8 cellular contexts compared by ENCODE assay signal in the genomic region with DNA sequence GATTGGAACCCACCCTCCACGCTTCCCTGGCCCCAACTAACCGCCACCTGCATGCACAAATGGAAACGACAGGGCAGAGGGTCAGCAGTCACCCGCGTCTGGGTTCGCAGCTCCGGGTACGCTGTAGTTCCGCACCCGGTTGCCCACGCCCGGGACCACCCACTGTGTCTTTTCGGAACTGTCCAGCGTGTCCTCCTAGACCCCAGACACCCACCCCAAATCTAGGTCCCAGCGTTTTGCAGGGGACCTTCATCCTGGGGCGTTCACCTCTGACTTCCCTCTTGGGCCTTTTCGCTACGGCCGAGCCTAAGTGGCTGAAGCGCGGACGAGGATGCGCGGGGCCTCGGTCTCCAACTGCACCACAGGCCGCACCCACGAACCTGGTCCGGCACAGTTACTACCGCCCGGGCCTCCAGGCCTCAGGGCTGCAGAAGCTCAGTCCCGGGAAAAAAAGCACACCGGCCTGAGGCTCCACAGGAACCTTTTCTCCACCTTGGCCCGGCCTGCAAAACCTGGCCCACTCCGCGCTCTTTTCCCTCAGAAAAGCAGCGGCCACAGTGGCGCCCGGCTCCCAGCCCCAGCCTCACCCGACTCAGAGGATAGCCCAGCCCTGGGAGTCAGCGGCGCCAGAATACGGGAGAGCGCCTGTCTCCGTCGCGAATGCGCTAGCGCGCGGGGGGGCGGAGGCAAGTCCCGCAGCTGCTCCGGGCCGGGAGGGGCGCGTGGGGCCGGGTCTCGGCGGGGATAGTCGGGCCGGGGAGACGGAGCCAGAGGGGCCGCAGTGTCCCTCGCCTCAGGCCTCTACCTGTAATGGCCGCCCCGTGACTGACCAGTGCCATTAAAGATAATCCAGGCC. TPM values are rescaled to one million over a fixed set of nuclear protein-coding genes. Genes with fewer than 3 reads are reported as not detected.
DNase-seq lines count a peak whose midpoint lies in the region; ATAC-seq and TF ChIP-seq lines count a peak whose summit lies in the region.

Gene ZFP30 (minus strand): TSS at position 633 of the 856 bp plus-strand sequence. CDS start 7,643 bp downstream, outside the sequence.

- H3K4me1 ChIP-seq in mononuclear cell (ENCODE audit: insufficient read depth, low read length), result peaks cover 19% of the 10 kb centered on the region

- peak; percentile 54 for TF ChIP-seq POLR2A in GM19099 (IDR thresholded peaks at IDR 0.05; ENCODE audit: extremely low read depth, insufficient read length, low read depth)

- DNase-seq in AG10803 (ENCODE audit: low read depth), result peak; percentile 86
- peak; percentile 94 for DNase-seq in NCI-H748 (lab: John Stamatoyannopoulos, UW; ENCODE audit: unreplicated experiment)
- DNase-seq in activated CD8-positive, alpha-beta memory T cell treated with anti-CD3 and anti-CD28 coated beads, Interleukin-2, amount 50 U/mL, for 48 hours, result peak; percentile 87
- DNase-seq in epidermal melanocyte (ENCODE audit: insufficient read length, low spot score), result peak; percentile 88
- peak; percentile 63 for DNase-seq in stimulated activated CD8-positive, alpha-beta memory T cell treated with anti-CD3 and anti-CD28 coated beads, Interleukin-15, amount 100 ng/mL, for 48 hours (ENCODE audit: low read depth in 2 of 2)

- H3K4me3 ChIP-seq in AG10803 (ENCODE audit: low read length), result peak within 1 kb of the TSS; percentile 79
- H3K4me3 ChIP-seq in mononuclear cell (ENCODE audit: low read length), result peak within 1 kb of the TSS; percentile 59

- ATAC-seq in HG03342 (IDR thresholded peaks at IDR 0.05; ENCODE audit: unreplicated experiment), result peak; percentile 46

- no peaks in the 10 kb centered on the region for H3K9me3 ChIP-seq in mononuclear cell (ENCODE audit: low read depth, low read length)

- no peaks in the 10 kb centered on the region for H3K27me3 ChIP-seq in mononuclear cell (ENCODE audit: insufficient read depth, low read length)

- TF ChIP-seq CTCF in AG10803 (conservative IDR thresholded peaks at IDR 0.05; ENCODE audit: low read length), result no peak

RNA-seq across cellular contexts. Expression of gene ZFP30, which starts in this region (rescaled TPM):
- total RNA-seq in mononuclear cell, result 6.6 TPM

Comparison
In these comparisons a context has a peak if more than half of its experiments do, and no peak if none do; other contexts are left out.
1. Peak in every context shown above with its lines: DNase-seq, ATAC-seq and H3K4me3 ChIP-seq.